ENCODE assay signal across 19 cellular contexts in genomic region chr12:92056290-92056689, GRCh38.
DNase-seq lines count a peak whose midpoint lies in the region; ATAC-seq and TF ChIP-seq lines count a peak whose summit lies in the region.
"Had no signal": no experiment of that assay in that cellular context is flagged by ENCODE, and none has a peak within 500 bp of the region (broad histone marks: within the 10 kb centered on the region; RNA-seq: fewer than 3 reads in every experiment).

No MANE protein-coding gene starts in this region.

- no peaks in the 10 kb centered on the region for H3K36me3 ChIP-seq in CD8-positive, alpha-beta memory T cell (ENCODE audit: insufficient read depth, low read length)
- H3K36me3 ChIP-seq in OCI-LY7 (ENCODE audit: insufficient read depth, low read length), result no peaks in the 10 kb centered on the region
- H3K36me3 ChIP-seq: vagina had no signal

- H3K9me3 Mint-ChIP-seq in activated T-cell treated with anti-CD3 and anti-CD28 coated beads, Interleukin-2, amount 50 U/mL, for 72 hours, result peaks cover 7 to 8% of the 10 kb centered on the region in 2 donors
- peaks cover 0 to 1% (median 0%) of the 10 kb centered on the region in 5 donors for H3K9me3 Mint-ChIP-seq in CD8-positive, alpha-beta memory T cell
- H3K9me3 Mint-ChIP-seq in activated CD8-positive, alpha-beta T cell treated with anti-CD3 and anti-CD28 coated beads for 36 hours, result peaks cover 12% of the 10 kb centered on the region

- H3K27ac Mint-ChIP-seq in activated T-cell treated with anti-CD3 and anti-CD28 coated beads, Interleukin-2, amount 50 U/mL, for 72 hours, result peak overlapping the region; percentile 96
- peak overlapping the region; percentile 58 to 98 (median 92) for H3K27ac Mint-ChIP-seq in CD8-positive, alpha-beta memory T cell
- peak overlapping the region; percentile 90 for H3K27ac Mint-ChIP-seq in activated CD8-positive, alpha-beta T cell treated with anti-CD3 and anti-CD28 coated beads for 36 hours
- H3K27ac Mint-ChIP-seq: brain; endodermal cell; stimulated activated memory B cell treated with anti-CD40 and anti-IgM and Interleukin-4, amounts not matched to agents 10 μg/mL and 1 μg/mL and 100 μg/mL, for 72 hours had no signal

- no peaks in the 10 kb centered on the region for H4K20me1 ChIP-seq in OCI-LY7 (ENCODE audit: insufficient read depth, low read length)

- H2AFZ ChIP-seq in OCI-LY7 (ENCODE audit: low read length), result no peak overlapping the region

- peak overlapping the region; percentile 68 to 85 for H3K4me3 Mint-ChIP-seq in activated T-cell treated with anti-CD3 and anti-CD28 coated beads, Interleukin-2, amount 50 U/mL, for 72 hours
- H3K4me3 Mint-ChIP-seq in CD8-positive, alpha-beta memory T cell, result peak overlapping the region in 5 of 7 donors; percentile 27 to 75 (median 61)
- peak overlapping the region; percentile 12 for H3K4me3 Mint-ChIP-seq in activated CD8-positive, alpha-beta T cell treated with anti-CD3 and anti-CD28 coated beads for 36 hours
- H3K4me3 Mint-ChIP-seq: brain; endodermal cell; stimulated activated memory B cell treated with anti-CD40 and anti-IgM and Interleukin-4, amounts not matched to agents 10 μg/mL and 1 μg/mL and 100 μg/mL, for 72 hours had no signal

- H3K9me2 ChIP-seq in OCI-LY7 (ENCODE audit: insufficient read depth, low read length), result no peaks in the 10 kb centered on the region

- H3K27ac ChIP-seq in CD8-positive, alpha-beta memory T cell (ENCODE audit: low read depth, low read length), result no peak overlapping the region
- peak overlapping the region; percentile 54 for H3K27ac ChIP-seq in epithelial cell of prostate
- H3K27ac ChIP-seq in OCI-LY7 (ENCODE audit: low read depth, low read length, poor library complexity, severe bottlenecking), result no peak overlapping the region
- H3K27ac ChIP-seq: RWPE1, testis, vagina had no signal

- DNase-seq in activated T-cell treated with anti-CD3 and anti-CD28 coated beads, Interleukin-2, amount 50 U/mL, for 72 hours, result no peak
- DNase-seq in activated T-cell treated with anti-CD3 and anti-CD28 coated beads, Interleukin-2, amount 50 U/mL, for 48 hours, result no peak
- DNase-seq in CD8-positive, alpha-beta memory T cell, result no peak
- no peak for DNase-seq in activated CD8-positive, alpha-beta T cell treated with anti-CD3 and anti-CD28 coated beads for 36 hours
- DNase-seq in epithelial cell of prostate (ENCODE audit: low read depth, low spot score), result no peak
- no peak for DNase-seq in MV-4-11 (lab: John Stamatoyannopoulos, UW)
- DNase-seq in dermis blood vessel endothelial cell, result no peak
- DNase-seq in OCI-LY7 (ENCODE audit: low spot score), result no peak
- DNase-seq: endodermal cell, KBM-7, NCI-H2171 treated with DMSO at 0.1 percent for 48 hours, NCI-H524 treated with DMSO at 0.1 percent for 48 hours, nucleus accumbens, testis had no signal

- no TSS peak for BruUV-seq in OCI-LY7 (replicated peaks; lab: Mats Ljungman, UMichigan)

- H3K79me2 ChIP-seq in OCI-LY7 (ENCODE audit: insufficient read depth, low read depth, low read length), result no peaks in the 10 kb centered on the region

- peaks cover 82% of the 10 kb centered on the region for H3K4me1 Mint-ChIP-seq in activated T-cell treated with anti-CD3 and anti-CD28 coated beads, Interleukin-2, amount 50 U/mL, for 72 hours (ENCODE audit: low read depth)
- H3K4me1 Mint-ChIP-seq in CD8-positive, alpha-beta memory T cell, result peaks cover 38 to 69% (median 59%) of the 10 kb centered on the region in 3 donors
- peaks cover 63% of the 10 kb centered on the region for H3K4me1 Mint-ChIP-seq in activated CD8-positive, alpha-beta T cell treated with anti-CD3 and anti-CD28 coated beads for 36 hours (ENCODE audit: low read depth)
- H3K4me1 Mint-ChIP-seq: endodermal cell had no signal

- no peak for TF ChIP-seq CTCF in activated CD8-positive, alpha-beta T cell treated with anti-CD3 and anti-CD28 coated beads for 36 hours (IDR thresholded peaks at IDR 0.05)
- TF ChIP-seq CTCF in OCI-LY7 (conservative IDR thresholded peaks at IDR 0.05; ENCODE audit: low read length), result no peak

- no peaks in the 10 kb centered on the region for H3K27me3 Mint-ChIP-seq in activated T-cell treated with anti-CD3 and anti-CD28 coated beads, Interleukin-2, amount 50 U/mL, for 72 hours (ENCODE audit: low read depth)
- H3K27me3 Mint-ChIP-seq in CD8-positive, alpha-beta memory T cell, result no peaks in the 10 kb centered on the region
- H3K27me3 Mint-ChIP-seq in activated CD8-positive, alpha-beta T cell treated with anti-CD3 and anti-CD28 coated beads for 36 hours, result no peaks in the 10 kb centered on the region
- H3K27me3 Mint-ChIP-seq: stimulated activated memory B cell treated with anti-CD40 and anti-IgM and Interleukin-4, amounts not matched to agents 10 μg/mL and 1 μg/mL and 100 μg/mL, for 72 hours had no signal

- H3K4me3 ChIP-seq in CD8-positive, alpha-beta memory T cell (ENCODE audit: low read length), result no peak overlapping the region
- no peak overlapping the region for H3K4me3 ChIP-seq in OCI-LY7 (ENCODE audit: low read depth, low read length, poor library complexity, severe bottlenecking)
- H3K4me3 ChIP-seq: skin epidermis, testis, vagina had no signal

- intact Hi-C loops in activated CD8-positive, alpha-beta T cell treated with anti-CD3 and anti-CD28 coated beads for 36 hours (cut with micrococcal nuclease), result loop anchor here (5.0 kb wide), 1 partner anchor 76 kb away; no protein-coding TSS in a partner anchor
- intact Hi-C loops in OCI-LY7 (cut with micrococcal nuclease; ENCODE audit: unreplicated experiment), result no loop called here

- POLR2A ChIA-PET in CD8-positive, alpha-beta memory T cell (lab: Charles Lee), result interaction anchor here (0.7 kb wide), 1 partner anchor 90 kb away, joined by 6 read pairs; no protein-coding TSS in a partner anchor
- POLR2A ChIA-PET in activated CD8-positive, alpha-beta T cell treated with anti-CD3 and anti-CD28 coated beads for 36 hours (lab: Charles Lee), result interaction anchor here (0.7 to 0.9 kb wide), 2 partner anchors 16 to 508 kb away, joined by 4 to 6 read pairs; no protein-coding TSS in a partner anchor
- POLR2A ChIA-PET in OCI-LY7 (lab: Charles Lee), result interaction anchor here (1.3 kb wide), 1 partner anchor 13 kb away, joined by 3 read pairs; no protein-coding TSS in a partner anchor

- no peak overlapping the region for H3K4me2 ChIP-seq in OCI-LY7 (ENCODE audit: low read length)

- ATAC-seq in activated T-cell treated with anti-CD3 and anti-CD28 coated beads, Interleukin-2, amount 50 U/mL, for 72 hours (replicated peaks in 1 of 2), result no peak
- no peak for ATAC-seq in activated CD8-positive, alpha-beta T cell treated with anti-CD3 and anti-CD28 coated beads for 36 hours
- ATAC-seq: stimulated activated memory B cell treated with anti-CD40 and anti-IgM and Interleukin-4, amounts not matched to agents 10 μg/mL and 1 μg/mL and 100 μg/mL, for 72 hours had no signal

- peaks cover 46% of the 10 kb centered on the region for H3K4me1 ChIP-seq in CD8-positive, alpha-beta memory T cell (ENCODE audit: insufficient read depth, low read length)
- peaks cover 22% of the 10 kb centered on the region for H3K4me1 ChIP-seq in OCI-LY7 (ENCODE audit: insufficient read depth, low read length, poor library complexity, severe bottlenecking)
- H3K4me1 ChIP-seq: testis had no signal

- peaks cover 4 to 26% of the 10 kb centered on the region in 2 donors for H3K36me3 Mint-ChIP-seq in activated T-cell treated with anti-CD3 and anti-CD28 coated beads, Interleukin-2, amount 50 U/mL, for 72 hours (ENCODE audit: insufficient read depth in 2 of 2)
- H3K36me3 Mint-ChIP-seq in CD8-positive, alpha-beta memory T cell, result peaks cover 2 to 16% (median 3%) of the 10 kb centered on the region in 3 donors
- H3K36me3 Mint-ChIP-seq in activated CD8-positive, alpha-beta T cell treated with anti-CD3 and anti-CD28 coated beads for 36 hours (ENCODE audit: low read depth), result peaks cover 34% of the 10 kb centered on the region
- H3K36me3 Mint-ChIP-seq: brain; stimulated activated memory B cell treated with anti-CD40 and anti-IgM and Interleukin-4, amounts not matched to agents 10 μg/mL and 1 μg/mL and 100 μg/mL, for 72 hours had no signal

- CTCF ChIA-PET in CD8-positive, alpha-beta memory T cell (lab: Charles Lee), result no interaction called here
- CTCF ChIA-PET in activated CD8-positive, alpha-beta T cell treated with anti-CD3 and anti-CD28 coated beads for 36 hours (lab: Charles Lee), result interaction anchor here (0.6 kb wide), 1 partner anchor 19 kb away, joined by 3 read pairs; no protein-coding TSS in a partner anchor
- CTCF ChIA-PET in OCI-LY7 (lab: Charles Lee; ENCODE audit: unreplicated experiment), result no interaction called here

- no peaks in the 10 kb centered on the region for H3K9me3 ChIP-seq in CD8-positive, alpha-beta memory T cell (ENCODE audit: low read length)
- no peaks in the 10 kb centered on the region for H3K9me3 ChIP-seq in OCI-LY7 (ENCODE audit: low read length)
- H3K9me3 ChIP-seq: testis, vagina had no signal

- no peaks in the 10 kb centered on the region for H3K27me3 ChIP-seq in CD8-positive, alpha-beta memory T cell (ENCODE audit: insufficient read depth, low read length, poor library complexity, severe bottlenecking)
- H3K27me3 ChIP-seq: testis, vagina had no signal

Comparison
In these comparisons a context has a peak if more than half of its experiments do, and no peak if none do; other contexts are left out.
1. H3K4me3 Mint-ChIP-seq: peak in every context shown above with its lines; median percentile 76 in activated T-cell treated with anti-CD3 and anti-CD28 coated beads, Interleukin-2, amount 50 U/mL, for 72 hours; 61 in CD8-positive, alpha-beta memory T cell; 12 in activated CD8-positive, alpha-beta T cell treated with anti-CD3 and anti-CD28 coated beads for 36 hours.